ENCODE assay signal across 21 cellular contexts in the genomic region with DNA sequence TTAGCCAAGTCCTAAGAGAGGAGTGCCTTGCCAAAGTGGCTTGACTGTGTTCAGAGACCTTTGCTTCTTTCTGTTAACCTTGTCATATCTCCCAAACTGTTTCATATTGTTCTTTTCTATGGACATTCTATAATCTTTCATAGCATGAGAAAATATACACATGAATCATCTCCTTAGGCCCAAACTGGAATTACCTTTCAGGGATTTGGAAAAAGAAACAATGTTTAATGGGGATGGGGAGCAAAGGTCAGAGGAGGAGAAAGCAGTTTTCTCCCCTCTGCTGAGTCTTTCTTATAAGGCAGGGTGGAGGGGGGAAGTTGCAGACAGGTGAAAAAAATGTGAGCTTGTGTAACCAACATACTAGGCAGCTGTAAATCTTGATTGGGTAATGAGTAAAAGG.
DNase-seq lines count a peak whose midpoint lies in the region; ATAC-seq and TF ChIP-seq lines count a peak whose summit lies in the region.
"Had no signal": no experiment of that assay in that cellular context is flagged by ENCODE, and none has a peak within 500 bp of the region (broad histone marks: within the 10 kb centered on the region; RNA-seq: fewer than 3 reads in every experiment).

No MANE protein-coding gene starts in this region.

- H3K9me3 Mint-ChIP-seq in nephron progenitor cell = no peaks in the 10 kb centered on the region
- peaks cover 1% of the 10 kb centered on the region for H3K9me3 Mint-ChIP-seq in activated naive CD8-positive, alpha-beta T cell treated with anti-CD3 and anti-CD28 coated beads for 36 hours

- H3K4me1 ChIP-seq in HEK293 (ENCODE audit: control insufficient read depth, insufficient read depth, low read length) (0 out of 2 replicates have a peak, but pooled peaks cover 6% of the 10 kb centered on the region), hepatocyte (ENCODE audit: insufficient read depth) (peaks cover 7% of the 10 kb centered on the region), HAP-1 (no peaks in the 10 kb centered on the region)
- H3K4me1 ChIP-seq: BE2C, BLaER1, Caco-2 had no signal

- DNase-seq in hepatocyte (ENCODE audit: low spot score) (peak; percentile 25), nephron progenitor cell (no peak), HAP-1 (ENCODE audit: low spot score in 2 of 2) (no peak)
- no peak for DNase-seq in activated naive CD8-positive, alpha-beta T cell treated with anti-CD3 and anti-CD28 coated beads for 36 hours
- DNase-seq: 8988T; ACHN; BE2C; C1 segment of cervical spinal cord; Caco-2; CD4-positive, alpha-beta memory T cell; CD4-positive, CD25-positive, alpha-beta regulatory T cell; DMS 273 treated with DMSO at 0.1 percent for 48 hours; DMS79; DND-41; GDM1 had no signal

- H3K27me3 Mint-ChIP-seq in nephron progenitor cell (ENCODE audit: low read depth, poor library complexity) = peaks cover 4% of the 10 kb centered on the region
- H3K27me3 Mint-ChIP-seq in activated naive CD8-positive, alpha-beta T cell treated with anti-CD3 and anti-CD28 coated beads for 36 hours = no peaks in the 10 kb centered on the region
- H3K27me3 Mint-ChIP-seq: CD4-positive, CD25-positive, alpha-beta regulatory T cell had no signal

- TF ChIP-seq CTCF in HEK293 (tag by site-specific recombination; IDR thresholded peaks at IDR 0.05) (no peak), hepatocyte (IDR thresholded peaks at IDR 0.05; ENCODE audit: poor library complexity) (no peak), nephron progenitor cell (IDR thresholded peaks at IDR 0.05) (no peak)

- H3K27ac Mint-ChIP-seq in nephron progenitor cell = peak overlapping the region; percentile 9
- no peak overlapping the region for H3K27ac Mint-ChIP-seq in activated naive CD8-positive, alpha-beta T cell treated with anti-CD3 and anti-CD28 coated beads for 36 hours
- H3K27ac Mint-ChIP-seq: CD14-positive monocyte; CD4-positive, alpha-beta memory T cell; CD4-positive, CD25-positive, alpha-beta regulatory T cell had no signal

- H3K9me2 ChIP-seq in hepatocyte (replicated peaks; ENCODE audit: insufficient read depth) = no peaks in the 10 kb centered on the region

- peaks cover under 1% of the 10 kb centered on the region for H4K20me1 ChIP-seq in hepatocyte (ENCODE audit: insufficient read depth, poor library complexity, severe bottlenecking)
- H4K20me1 ChIP-seq: BLaER1 had no signal

- peaks cover 61% of the 10 kb centered on the region for H3K4me1 Mint-ChIP-seq in nephron progenitor cell
- no peaks in the 10 kb centered on the region for H3K4me1 Mint-ChIP-seq in activated naive CD8-positive, alpha-beta T cell treated with anti-CD3 and anti-CD28 coated beads for 36 hours
- H3K4me1 Mint-ChIP-seq: CD14-positive monocyte; CD4-positive, alpha-beta memory T cell; CD4-positive, CD25-positive, alpha-beta regulatory T cell had no signal

- H3K79me2 ChIP-seq in hepatocyte = no peaks in the 10 kb centered on the region

- H3K36me3 Mint-ChIP-seq in nephron progenitor cell (ENCODE audit: low read depth) = no peaks in the 10 kb centered on the region
- H3K36me3 Mint-ChIP-seq in activated naive CD8-positive, alpha-beta T cell treated with anti-CD3 and anti-CD28 coated beads for 36 hours = no peaks in the 10 kb centered on the region
- H3K36me3 Mint-ChIP-seq: CD14-positive monocyte; CD4-positive, alpha-beta memory T cell; CD4-positive, CD25-positive, alpha-beta regulatory T cell had no signal

- H3K36me3 ChIP-seq in HEK293 (ENCODE audit: control insufficient read depth in 2 of 2, insufficient read depth in 1 of 2, low read length in 2 of 2) (no peaks in the 10 kb centered on the region), hepatocyte (replicated peaks; ENCODE audit: insufficient read depth, low read depth) (no peaks in the 10 kb centered on the region), HAP-1 (replicated peaks) (no peaks in the 10 kb centered on the region)
- H3K36me3 ChIP-seq: BE2C, BLaER1 had no signal

- H3K27ac ChIP-seq in HEK293 (ENCODE audit: extremely low read depth, low read depth, low read length) = no peak overlapping the region
- peak overlapping the region; percentile 9 for H3K27ac ChIP-seq in hepatocyte
- H3K27ac ChIP-seq: BLaER1 had no signal

- CTCF ChIA-PET in HEK293 (lab: Yijun Ruan, JAX) = interaction anchor here (0.7 to 1.7 kb wide), 10 partner anchors 11 to 436 kb away, joined by 3 to 9 read pairs (median 4); no protein-coding TSS in a partner anchor

- no peak overlapping the region for H2AFZ ChIP-seq in hepatocyte

- H3K4me3 ChIP-seq in HEK293 (ENCODE audit: low read depth, low read length) (no peak overlapping the region), hepatocyte (no peak overlapping the region), HAP-1 (no peak overlapping the region)
- H3K4me3 ChIP-seq: BLaER1, GM12878 had no signal

- in situ Hi-C loops in HAP-1 (cut with MboI; ENCODE audit: low sequenced_read_pairs) = no loop called here

- POLR2A ChIA-PET in HEK293 (lab: Yijun Ruan, JAX) = no interaction called here

- H3K4me2 ChIP-seq in hepatocyte = no peak overlapping the region
- H3K4me2 ChIP-seq: BLaER1 had no signal

- ATAC-seq in HG03342 (IDR thresholded peaks at IDR 0.05; ENCODE audit: unreplicated experiment) = no peak
- no peak for ATAC-seq in activated CD4-positive, CD25-positive, alpha-beta regulatory T cell treated with anti-CD3 and anti-CD28 coated beads, Interleukin-2, amount 50 U/mL, for 24 hours
- ATAC-seq: GM12878 had no signal

- no peak overlapping the region for H3K4me3 Mint-ChIP-seq in nephron progenitor cell
- H3K4me3 Mint-ChIP-seq in activated naive CD8-positive, alpha-beta T cell treated with anti-CD3 and anti-CD28 coated beads for 36 hours = no peak overlapping the region
- H3K4me3 Mint-ChIP-seq: CD14-positive monocyte; CD4-positive, alpha-beta memory T cell; CD4-positive, CD25-positive, alpha-beta regulatory T cell had no signal

- H3K27me3 ChIP-seq in hepatocyte (no peaks in the 10 kb centered on the region), HAP-1 (ENCODE audit: low read depth) (no peaks in the 10 kb centered on the region)
- H3K27me3 ChIP-seq: BE2C, BLaER1 had no signal

- H3K9me3 ChIP-seq in HEK293 (ENCODE audit: control insufficient read depth, insufficient read depth, low read depth, low read length) (no peaks in the 10 kb centered on the region), hepatocyte (ENCODE audit: low read depth) (no peaks in the 10 kb centered on the region), HAP-1 (no peaks in the 10 kb centered on the region)
- H3K9me3 ChIP-seq: BE2C, BLaER1, Caco-2 had no signal

TF ChIP-seq in HEK293, 187 proteins besides CTCF, POLR2A, EP300 and RAD21:
- TF ChIP-seq, protein P1, sequence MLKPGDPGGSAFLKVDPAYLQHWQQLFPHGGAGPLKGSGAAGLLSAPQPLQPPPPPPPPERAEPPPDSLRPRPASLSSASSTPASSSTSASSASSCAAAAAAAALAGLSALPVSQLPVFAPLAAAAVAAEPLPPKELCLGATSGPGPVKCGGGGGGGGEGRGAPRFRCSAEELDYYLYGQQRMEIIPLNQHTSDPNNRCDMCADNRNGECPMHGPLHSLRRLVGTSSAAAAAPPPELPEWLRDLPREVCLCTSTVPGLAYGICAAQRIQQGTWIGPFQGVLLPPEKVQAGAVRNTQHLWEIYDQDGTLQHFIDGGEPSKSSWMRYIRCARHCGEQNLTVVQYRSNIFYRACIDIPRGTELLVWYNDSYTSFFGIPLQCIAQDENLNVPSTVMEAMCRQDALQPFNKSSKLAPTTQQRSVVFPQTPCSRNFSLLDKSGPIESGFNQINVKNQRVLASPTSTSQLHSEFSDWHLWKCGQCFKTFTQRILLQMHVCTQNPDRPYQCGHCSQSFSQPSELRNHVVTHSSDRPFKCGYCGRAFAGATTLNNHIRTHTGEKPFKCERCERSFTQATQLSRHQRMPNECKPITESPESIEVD (tag by site-specific recombination; IDR thresholded peaks at IDR 0.05) = peak; percentile 54
- TF ChIP-seq ZNF19 (tag by site-specific recombination; IDR thresholded peaks at IDR 0.05; ENCODE audit: low read depth) (no peak), MZF1 (tag by site-specific recombination; IDR thresholded peaks at IDR 0.05; ENCODE audit: borderline replicate concordance) (peak; percentile 51; the same call in 1 of the 2 replicates)
TF ChIP-seq in HEK293: peak in this region for 2.
